Comparison of ENCODE assay signal across 8 cellular contexts in the genomic region with DNA sequence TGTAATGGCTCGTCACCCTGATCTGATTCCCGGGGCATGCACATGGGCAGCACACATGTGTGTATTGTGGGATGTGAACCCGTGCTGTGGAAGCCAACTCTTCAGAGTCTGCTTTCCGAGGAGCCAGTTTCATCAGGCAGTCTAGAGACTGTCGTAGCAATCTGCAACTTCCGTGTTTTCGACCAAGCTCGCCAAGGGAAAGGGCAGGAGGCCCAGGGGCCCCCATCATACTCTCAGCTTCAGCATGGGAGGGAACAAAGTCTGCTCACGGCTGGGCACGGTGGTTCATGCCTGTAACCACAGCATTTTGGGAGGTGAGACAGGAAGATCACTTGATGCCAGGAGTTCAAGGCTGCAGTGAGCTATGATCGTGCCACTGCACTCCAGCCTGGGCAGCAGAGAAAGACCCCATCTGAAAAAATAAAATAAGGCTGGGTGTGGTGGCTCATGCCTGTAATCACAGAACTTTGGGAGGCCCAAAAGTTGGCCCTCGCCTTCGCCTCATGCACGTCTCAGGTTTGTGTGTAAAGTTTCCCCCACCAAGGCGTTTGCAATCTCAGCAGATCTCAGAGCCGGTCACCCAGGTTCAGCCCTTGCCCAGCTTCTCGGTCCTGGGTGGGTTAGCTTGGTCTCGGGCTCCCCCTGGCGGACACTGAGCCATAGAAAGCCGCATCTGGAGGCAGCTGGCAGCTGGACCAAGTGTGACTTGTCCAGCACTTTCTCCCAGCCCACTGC. TPM values are rescaled to one million over a fixed set of nuclear protein-coding genes. Genes with fewer than 3 reads are reported as not detected.
A peak's percentile ranks its signal among the peaks of the same experiment; 100 is the strongest.
DNase-seq lines count a peak whose midpoint lies in the region; ATAC-seq and TF ChIP-seq lines count a peak whose summit lies in the region.

No MANE protein-coding gene starts in this region.

- no peak overlapping the region for H3K4me3 ChIP-seq in KMS-11 (IDR thresholded peaks at IDR 0.05; ENCODE audit: insufficient read depth, low read depth, low read length)
- H3K4me3 ChIP-seq in SJSA1: no peak overlapping the region
- no peak overlapping the region for H3K4me3 ChIP-seq in foreskin fibroblast (ENCODE audit: low read depth in 1 of 2, low read length in 2 of 2)

- no peak for ATAC-seq in HG03460 (IDR thresholded peaks at IDR 0.05; ENCODE audit: unreplicated experiment)

- H4K20me1 ChIP-seq in KMS-11 (ENCODE audit: insufficient read depth): no peaks in the 10 kb centered on the region

- H3K9ac ChIP-seq in KMS-11: no peak overlapping the region

- H3K27me3 ChIP-seq in KMS-11 (ENCODE audit: insufficient read depth, low read depth) (no peaks in the 10 kb centered on the region), SJSA1 (replicated peaks) (no peaks in the 10 kb centered on the region)

- DNase-seq in DMS79 (lab: John Stamatoyannopoulos, UW): peak; percentile 40
- DNase-seq in SJSA1 (ENCODE audit: low read depth in 1 of 2, low spot score in 2 of 2): peak; percentile 73 to 90
- DNase-seq in activated effector memory CD4-positive, alpha-beta T cell treated with anti-CD3 and anti-CD28 coated beads, Interleukin-2, amount 50 U/mL, for 16 hours: peak; percentile 94
- DNase-seq in foreskin fibroblast: peak; percentile 67 to 92
- peak; percentile 45 for DNase-seq in non-pigmented ciliary epithelial cell (ENCODE audit: low read depth)
- peak; percentile 17 to 97 (median 80) for DNase-seq in substantia nigra (lab: John Stamatoyannopoulos, UW)

- H3K27ac ChIP-seq in KMS-11 (no peak overlapping the region), SJSA1 (no peak overlapping the region), substantia nigra (ENCODE audit: low read depth, low read length, poor library complexity, severe bottlenecking) (no peak overlapping the region)

- no peaks in the 10 kb centered on the region for H3K36me3 ChIP-seq in KMS-11 (ENCODE audit: insufficient read depth)
- H3K36me3 ChIP-seq in SJSA1: no peaks in the 10 kb centered on the region

- peaks cover 15% of the 10 kb centered on the region for H3K4me1 ChIP-seq in KMS-11 (ENCODE audit: low read depth, poor library complexity, severe bottlenecking)
- H3K4me1 ChIP-seq in SJSA1 (replicated peaks): peaks cover 9% of the 10 kb centered on the region

- H3K9me3 ChIP-seq in SJSA1 (replicated peaks): 0 out of 2 replicates have a peak, but pooled peaks cover 3% of the 10 kb centered on the region

- H2AFZ ChIP-seq in KMS-11 (ENCODE audit: low read depth): no peak overlapping the region

- TF ChIP-seq CTCF in KMS-11 (conservative IDR thresholded peaks at IDR 0.05; ENCODE audit: low read depth, low read length) (peak; percentile 96), foreskin fibroblast (IDR thresholded peaks at IDR 0.05; ENCODE audit: low read depth, low read length) (peak; percentile 89)

- no peak overlapping the region for H3K4me2 ChIP-seq in KMS-11

- no peaks in the 10 kb centered on the region for H3K79me2 ChIP-seq in KMS-11 (ENCODE audit: insufficient read depth, low read depth)

RNA-seq across cellular contexts. Expression of a gene that starts 48.5 kb away (rescaled TPM):
- 15.2 and 15.4 TPM in 2 replicates for total RNA-seq in SJSA1 (2014; rRNA removed; shearing (Covaris generic))

Comparison
In these comparisons a context has a peak if more than half of its experiments do, and no peak if none do; other contexts are left out.
1. DNase-seq: peak in every context shown above with its lines; median percentile 94 in activated effector memory CD4-positive, alpha-beta T cell treated with anti-CD3 and anti-CD28 coated beads, Interleukin-2, amount 50 U/mL, for 16 hours; 82 in SJSA1; 80 in substantia nigra; 80 in foreskin fibroblast; 45 in non-pigmented ciliary epithelial cell; 40 in DMS79.